In the genomic region with DNA sequence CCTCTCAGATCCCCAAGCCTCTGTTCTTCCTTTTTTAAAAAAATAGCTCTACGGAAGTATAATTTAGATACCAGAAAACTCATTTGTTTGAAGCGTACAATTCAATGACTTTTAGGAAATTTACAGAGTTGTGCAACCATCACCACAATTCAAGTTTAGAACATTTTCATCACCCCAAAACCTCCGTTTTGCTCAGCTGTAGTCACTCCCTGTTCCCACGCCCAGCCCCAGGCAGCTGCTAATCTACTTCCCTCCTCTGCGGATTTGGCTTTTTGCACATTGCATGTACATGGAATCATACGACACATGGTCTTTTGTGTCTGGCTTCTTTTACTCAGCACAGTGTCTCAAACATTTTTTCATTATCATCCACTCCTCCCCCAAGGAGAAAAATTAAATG, we compare ENCODE assay signal across 1 cellular context.
TF ChIP-seq lines count a peak whose summit lies in the region.

No MANE protein-coding gene starts in this region.

TF ChIP-seq in H1, 55 proteins besides CTCF, POLR2A, EP300 and RAD21 (continued from another document):
- TF ChIP-seq, protein P1, sequence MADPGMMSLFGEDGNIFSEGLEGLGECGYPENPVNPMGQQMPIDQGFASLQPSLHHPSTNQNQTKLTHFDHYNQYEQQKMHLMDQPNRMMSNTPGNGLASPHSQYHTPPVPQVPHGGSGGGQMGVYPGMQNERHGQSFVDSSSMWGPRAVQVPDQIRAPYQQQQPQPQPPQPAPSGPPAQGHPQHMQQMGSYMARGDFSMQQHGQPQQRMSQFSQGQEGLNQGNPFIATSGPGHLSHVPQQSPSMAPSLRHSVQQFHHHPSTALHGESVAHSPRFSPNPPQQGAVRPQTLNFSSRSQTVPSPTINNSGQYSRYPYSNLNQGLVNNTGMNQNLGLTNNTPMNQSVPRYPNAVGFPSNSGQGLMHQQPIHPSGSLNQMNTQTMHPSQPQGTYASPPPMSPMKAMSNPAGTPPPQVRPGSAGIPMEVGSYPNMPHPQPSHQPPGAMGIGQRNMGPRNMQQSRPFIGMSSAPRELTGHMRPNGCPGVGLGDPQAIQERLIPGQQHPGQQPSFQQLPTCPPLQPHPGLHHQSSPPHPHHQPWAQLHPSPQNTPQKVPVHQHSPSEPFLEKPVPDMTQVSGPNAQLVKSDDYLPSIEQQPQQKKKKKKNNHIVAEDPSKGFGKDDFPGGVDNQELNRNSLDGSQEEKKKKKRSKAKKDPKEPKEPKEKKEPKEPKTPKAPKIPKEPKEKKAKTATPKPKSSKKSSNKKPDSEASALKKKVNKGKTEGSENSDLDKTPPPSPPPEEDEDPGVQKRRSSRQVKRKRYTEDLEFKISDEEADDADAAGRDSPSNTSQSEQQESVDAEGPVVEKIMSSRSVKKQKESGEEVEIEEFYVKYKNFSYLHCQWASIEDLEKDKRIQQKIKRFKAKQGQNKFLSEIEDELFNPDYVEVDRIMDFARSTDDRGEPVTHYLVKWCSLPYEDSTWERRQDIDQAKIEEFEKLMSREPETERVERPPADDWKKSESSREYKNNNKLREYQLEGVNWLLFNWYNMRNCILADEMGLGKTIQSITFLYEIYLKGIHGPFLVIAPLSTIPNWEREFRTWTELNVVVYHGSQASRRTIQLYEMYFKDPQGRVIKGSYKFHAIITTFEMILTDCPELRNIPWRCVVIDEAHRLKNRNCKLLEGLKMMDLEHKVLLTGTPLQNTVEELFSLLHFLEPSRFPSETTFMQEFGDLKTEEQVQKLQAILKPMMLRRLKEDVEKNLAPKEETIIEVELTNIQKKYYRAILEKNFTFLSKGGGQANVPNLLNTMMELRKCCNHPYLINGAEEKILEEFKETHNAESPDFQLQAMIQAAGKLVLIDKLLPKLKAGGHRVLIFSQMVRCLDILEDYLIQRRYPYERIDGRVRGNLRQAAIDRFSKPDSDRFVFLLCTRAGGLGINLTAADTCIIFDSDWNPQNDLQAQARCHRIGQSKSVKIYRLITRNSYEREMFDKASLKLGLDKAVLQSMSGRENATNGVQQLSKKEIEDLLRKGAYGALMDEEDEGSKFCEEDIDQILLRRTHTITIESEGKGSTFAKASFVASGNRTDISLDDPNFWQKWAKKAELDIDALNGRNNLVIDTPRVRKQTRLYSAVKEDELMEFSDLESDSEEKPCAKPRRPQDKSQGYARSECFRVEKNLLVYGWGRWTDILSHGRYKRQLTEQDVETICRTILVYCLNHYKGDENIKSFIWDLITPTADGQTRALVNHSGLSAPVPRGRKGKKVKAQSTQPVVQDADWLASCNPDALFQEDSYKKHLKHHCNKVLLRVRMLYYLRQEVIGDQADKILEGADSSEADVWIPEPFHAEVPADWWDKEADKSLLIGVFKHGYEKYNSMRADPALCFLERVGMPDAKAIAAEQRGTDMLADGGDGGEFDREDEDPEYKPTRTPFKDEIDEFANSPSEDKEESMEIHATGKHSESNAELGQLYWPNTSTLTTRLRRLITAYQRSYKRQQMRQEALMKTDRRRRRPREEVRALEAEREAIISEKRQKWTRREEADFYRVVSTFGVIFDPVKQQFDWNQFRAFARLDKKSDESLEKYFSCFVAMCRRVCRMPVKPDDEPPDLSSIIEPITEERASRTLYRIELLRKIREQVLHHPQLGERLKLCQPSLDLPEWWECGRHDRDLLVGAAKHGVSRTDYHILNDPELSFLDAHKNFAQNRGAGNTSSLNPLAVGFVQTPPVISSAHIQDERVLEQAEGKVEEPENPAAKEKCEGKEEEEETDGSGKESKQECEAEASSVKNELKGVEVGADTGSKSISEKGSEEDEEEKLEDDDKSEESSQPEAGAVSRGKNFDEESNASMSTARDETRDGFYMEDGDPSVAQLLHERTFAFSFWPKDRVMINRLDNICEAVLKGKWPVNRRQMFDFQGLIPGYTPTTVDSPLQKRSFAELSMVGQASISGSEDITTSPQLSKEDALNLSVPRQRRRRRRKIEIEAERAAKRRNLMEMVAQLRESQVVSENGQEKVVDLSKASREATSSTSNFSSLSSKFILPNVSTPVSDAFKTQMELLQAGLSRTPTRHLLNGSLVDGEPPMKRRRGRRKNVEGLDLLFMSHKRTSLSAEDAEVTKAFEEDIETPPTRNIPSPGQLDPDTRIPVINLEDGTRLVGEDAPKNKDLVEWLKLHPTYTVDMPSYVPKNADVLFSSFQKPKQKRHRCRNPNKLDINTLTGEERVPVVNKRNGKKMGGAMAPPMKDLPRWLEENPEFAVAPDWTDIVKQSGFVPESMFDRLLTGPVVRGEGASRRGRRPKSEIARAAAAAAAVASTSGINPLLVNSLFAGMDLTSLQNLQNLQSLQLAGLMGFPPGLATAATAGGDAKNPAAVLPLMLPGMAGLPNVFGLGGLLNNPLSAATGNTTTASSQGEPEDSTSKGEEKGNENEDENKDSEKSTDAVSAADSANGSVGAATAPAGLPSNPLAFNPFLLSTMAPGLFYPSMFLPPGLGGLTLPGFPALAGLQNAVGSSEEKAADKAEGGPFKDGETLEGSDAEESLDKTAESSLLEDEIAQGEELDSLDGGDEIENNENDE (IDR thresholded peaks at IDR 0.05; ENCODE audit: insufficient replicate concordance, low read length), result no peak
- no peak for TF ChIP-seq TEAD4 (IDR thresholded peaks at IDR 0.05; ENCODE audit: low read depth, low read length)
- TF ChIP-seq HDAC6 (IDR thresholded peaks at IDR 0.05; ENCODE audit: low read depth, low read length), result no peak
- TF ChIP-seq ZNF274 (IDR thresholded peaks at IDR 0.05; ENCODE audit: borderline replicate concordance, extremely low read depth, low read length), result no peak
- TF ChIP-seq SP2 (IDR thresholded peaks at IDR 0.05; ENCODE audit: low read length), result no peak
- no peak for TF ChIP-seq CTBP2 (IDR thresholded peaks at IDR 0.05; ENCODE audit: borderline replicate concordance, insufficient read depth, insufficient read length, low read length)
- TF ChIP-seq SIN3A (conservative IDR thresholded peaks at IDR 0.05 in 1 of 2, IDR thresholded peaks at IDR 0.05 in 1 of 2; ENCODE audit: low read depth in 1 of 2, low read length in 2 of 2), result no peak
- TF ChIP-seq CBX5 (IDR thresholded peaks at IDR 0.05; ENCODE audit: low read depth, low read length), result no peak
- no peak for TF ChIP-seq BRCA1 (IDR thresholded peaks at IDR 0.05; ENCODE audit: low read depth, low read length)
TF ChIP-seq in H1: peak in this region for 0.
